In genomic region chr9:94967481-94967880, GRCh38 we compare ENCODE assay signal across 17 cellular contexts.
"Had no signal": no experiment of that assay in that cellular context is flagged by ENCODE, and none has a peak within 500 bp of the region (broad histone marks: within the 10 kb centered on the region; RNA-seq: fewer than 3 reads in every experiment).

No MANE protein-coding gene starts in this region.

- H3K27me3 Mint-ChIP-seq: activated naive CD8-positive, alpha-beta T cell treated with anti-CD3 and anti-CD28 coated beads, Interleukin-2, amount 10 ng/mL, durations not matched to agents 7 days and 5 days; dendritic cell treated with granulocyte-macrophage colony-stimulating factor and Interleukin-4, amounts not matched to agents 40 ng/mL and 50 ng/mL, for 4 days; effector memory CD8-positive, alpha-beta T cell; stimulated activated naive B cell treated with anti-CD40 and anti-IgM and Interleukin-4, amounts not matched to agents 10 μg/mL and 1 μg/mL and 100 μg/mL, for 72 hours had no signal

- ATAC-seq: activated CD4-positive, CD25-positive, alpha-beta regulatory T cell treated with anti-CD3 and anti-CD28 coated beads, Interleukin-2, amount 50 U/mL, for 24 hours; effector memory CD8-positive, alpha-beta T cell; foreskin keratinocyte; naive thymus-derived CD4-positive, alpha-beta T cell; stimulated activated naive B cell treated with anti-CD40 and anti-IgM and Interleukin-4, amounts not matched to agents 10 μg/mL and 1 μg/mL and 100 μg/mL, for 72 hours had no signal

- H3K4me3 Mint-ChIP-seq: activated naive CD8-positive, alpha-beta T cell treated with anti-CD3 and anti-CD28 coated beads, Interleukin-2, amount 10 ng/mL, durations not matched to agents 7 days and 5 days; dendritic cell treated with granulocyte-macrophage colony-stimulating factor and Interleukin-4, amounts not matched to agents 40 ng/mL and 50 ng/mL, for 4 days; effector memory CD8-positive, alpha-beta T cell; naive thymus-derived CD4-positive, alpha-beta T cell; stimulated activated naive B cell treated with anti-CD40 and anti-IgM and Interleukin-4, amounts not matched to agents 10 μg/mL and 1 μg/mL and 100 μg/mL, for 72 hours had no signal

- H3K4me1 Mint-ChIP-seq: activated naive CD8-positive, alpha-beta T cell treated with anti-CD3 and anti-CD28 coated beads, Interleukin-2, amount 10 ng/mL, durations not matched to agents 7 days and 5 days; naive thymus-derived CD4-positive, alpha-beta T cell; stimulated activated naive B cell treated with anti-CD40 and anti-IgM and Interleukin-4, amounts not matched to agents 10 μg/mL and 1 μg/mL and 100 μg/mL, for 72 hours had no signal

- H3K27ac Mint-ChIP-seq: activated naive CD8-positive, alpha-beta T cell treated with anti-CD3 and anti-CD28 coated beads, Interleukin-2, amount 10 ng/mL, durations not matched to agents 7 days and 5 days; dendritic cell treated with granulocyte-macrophage colony-stimulating factor and Interleukin-4, amounts not matched to agents 40 ng/mL and 50 ng/mL, for 4 days; effector memory CD8-positive, alpha-beta T cell; stimulated activated naive B cell treated with anti-CD40 and anti-IgM and Interleukin-4, amounts not matched to agents 10 μg/mL and 1 μg/mL and 100 μg/mL, for 72 hours had no signal

- H3K9me3 ChIP-seq: breast epithelium, thyroid gland had no signal

- H3K36me3 Mint-ChIP-seq: activated naive CD8-positive, alpha-beta T cell treated with anti-CD3 and anti-CD28 coated beads, Interleukin-2, amount 10 ng/mL, durations not matched to agents 7 days and 5 days had no signal

- DNase-seq: activated CD4-positive, alpha-beta T cell treated with anti-CD3 and anti-CD28 coated beads, Interleukin-2, amount 50 U/mL, for 1 hour; activated naive CD4-positive, alpha-beta T cell; activated naive CD8-positive, alpha-beta T cell treated with anti-CD3 and anti-CD28 coated beads, Interleukin-2, amount 10 ng/mL, durations not matched to agents 7 days and 5 days; activated T-cell treated with anti-CD3 and anti-CD28 coated beads for 4 hours; anterior cingulate cortex; cerebellar nuclear complex; effector memory CD8-positive, alpha-beta T cell; foreskin keratinocyte; naive thymus-derived CD4-positive, alpha-beta T cell; retina; stimulated activated CD4-positive, alpha-beta T cell treated with anti-CD3 and anti-CD28 coated beads, Interleukin-2, amount 100 ng/mL, for 48 hours; stimulated activated naive B cell treated with anti-CD40 and anti-IgM and Interleukin-4, amounts not matched to agents 10 μg/mL and 1 μg/mL and 100 μg/mL, for 72 hours; T-helper 9 cell had no signal
